15 cellular contexts compared by ENCODE assay signal in the genomic region with DNA sequence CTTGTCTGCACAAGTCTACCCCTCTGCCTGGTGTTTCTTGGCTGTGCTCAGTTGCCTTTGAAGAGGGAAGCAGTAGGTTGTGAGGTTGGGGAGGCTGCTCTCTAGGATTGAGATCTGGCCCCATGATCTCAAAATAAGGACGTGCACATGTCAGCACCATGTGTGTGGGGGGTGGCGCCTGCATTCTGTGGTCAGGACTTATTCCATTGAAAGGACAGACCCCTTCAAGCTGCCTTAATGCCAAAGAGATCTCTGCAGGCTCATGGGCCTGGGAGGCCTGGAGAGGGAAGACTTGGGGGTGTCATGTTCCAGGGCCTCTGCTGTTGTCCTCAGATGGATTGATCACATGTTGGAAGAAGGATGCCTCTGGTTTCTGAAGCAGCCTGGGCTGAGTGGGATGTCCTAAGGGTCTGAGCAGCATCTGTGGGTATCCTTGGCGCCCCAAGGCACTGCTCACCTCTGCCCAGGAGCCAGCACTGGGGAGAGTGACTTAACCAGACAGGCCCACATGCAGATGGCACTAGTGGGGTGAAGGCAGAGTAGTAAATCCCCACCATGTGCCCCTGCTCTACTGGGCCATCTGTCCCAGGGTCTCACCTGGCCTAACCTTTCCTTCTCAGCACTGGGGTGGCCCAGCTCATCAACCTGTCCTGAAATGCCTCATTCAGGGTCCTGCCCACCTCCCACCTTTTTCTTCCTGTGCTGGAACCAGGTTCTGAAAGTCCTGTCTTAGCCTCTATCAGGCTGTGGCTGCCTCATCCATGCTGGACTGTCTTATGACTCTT.
DNase-seq lines count a peak whose midpoint lies in the region; ATAC-seq, FAIRE-seq and TF ChIP-seq lines count a peak whose summit lies in the region.
"Had no signal": no experiment of that assay in that cellular context is flagged by ENCODE, and none has a peak within 500 bp of the region (broad histone marks: within the 10 kb centered on the region; RNA-seq: fewer than 3 reads in every experiment).

No MANE protein-coding gene starts in this region.

- H4K91ac ChIP-seq in H9 (ENCODE audit: insufficient read length, low read depth, low read length), result no peak overlapping the region

- FAIRE-seq in kidney (lab: Jason Lieb, UNC), result no peak
- FAIRE-seq: GM12892, K562 had no signal

- H3K4me3 ChIP-seq in BLaER1 (no peak overlapping the region), kidney (ENCODE audit: low read length in 2 of 2) (no peak overlapping the region), stomach (no peak overlapping the region)
- H3K4me3 ChIP-seq: K562 had no signal

- H3K23ac ChIP-seq in H9 (ENCODE audit: insufficient read length, low read depth, low read length), result no peak overlapping the region

- no peaks in the 10 kb centered on the region; a peak in 2 of 7 replicates for H3K36me3 Mint-ChIP-seq in H9 (ENCODE audit: insufficient read depth in 1 of 3, low read depth in 3 of 3)

- no peak overlapping the region for H3K14ac ChIP-seq in H9 (ENCODE audit: insufficient read depth, low read length)

- no peaks in the 10 kb centered on the region for H3K23me2 ChIP-seq in H9 (ENCODE audit: insufficient read length, low read depth, low read length, poor library complexity, severe bottlenecking)

- H3K4me3 Mint-ChIP-seq in H9, result no peak overlapping the region

- no peak overlapping the region for H3T11ph ChIP-seq in H9 (ENCODE audit: low read length)

- H4K8ac ChIP-seq in H9 (replicated peaks; ENCODE audit: insufficient read length, low read depth, low read length), result no peak overlapping the region

- no peak for ATAC-seq in omental fat pad (ENCODE audit: low FRiP score)
- ATAC-seq: K562 had no signal

- intact Hi-C loops in kidney (cut with DNase I), result no loop called here
- intact Hi-C loops in stomach (cut with DNase I; ENCODE audit: low total_unique reads), result no loop called here

- H4K5ac ChIP-seq in H9 (ENCODE audit: insufficient read length, low read depth, low read length), result no peak overlapping the region

- TF ChIP-seq CTCF in H9 (conservative IDR thresholded peaks at IDR 0.05) (no peak), kidney (IDR thresholded peaks at IDR 0.05; ENCODE audit: borderline replicate concordance, extremely low read depth, insufficient read depth) (no peak), stomach (IDR thresholded peaks at IDR 0.05) (no peak), omental fat pad (IDR thresholded peaks at IDR 0.05) (no peak)

- H3K4me1 ChIP-seq in BLaER1 (peaks cover 77% of the 10 kb centered on the region), H9 (ENCODE audit: insufficient read depth, low read length) (no peaks in the 10 kb centered on the region; the same call in 1 of the 2 replicates), kidney (ENCODE audit: control insufficient read depth in 1 of 2, insufficient read depth in 1 of 2, low read depth in 1 of 2, low read length in 2 of 2) (no peaks in the 10 kb centered on the region), stomach (peaks cover 0 to 8% (median 6%) of the 10 kb centered on the region in 4 donors)

- no peak overlapping the region for H3K4ac ChIP-seq in H9 (ENCODE audit: low read depth, low read length)

- H3K4me1 Mint-ChIP-seq in H9, result 0 out of 4 replicates have a peak, but pooled peaks cover 0 to 6% of the 10 kb centered on the region in 2 experiments

- H3K79me1 ChIP-seq in H9 (ENCODE audit: insufficient read depth, low read depth, low read length, poor library complexity, severe bottlenecking), result no peaks in the 10 kb centered on the region

- no peak for TF ChIP-seq EP300 in stomach (IDR thresholded peaks at IDR 0.05)

- H2AFZ ChIP-seq in H9 (ENCODE audit: low read length), result no peak overlapping the region

- H2AK5ac ChIP-seq in H9 (ENCODE audit: insufficient read length, low read length), result no peak overlapping the region

- no peak overlapping the region for H3K18ac ChIP-seq in H9 (ENCODE audit: insufficient read length, low read depth, low read length)

- no peak overlapping the region for H2BK15ac ChIP-seq in H9 (ENCODE audit: low read depth, low read length)

- no peaks in the 10 kb centered on the region for H3K79me2 ChIP-seq in H9 (ENCODE audit: insufficient read depth, low read length)

- no peak overlapping the region for H2BK5ac ChIP-seq in H9 (ENCODE audit: insufficient read length, low read length)

- H3K27ac ChIP-seq in BLaER1 (no peak overlapping the region), H9 (ENCODE audit: insufficient read length, low read depth, low read length) (no peak overlapping the region), kidney (ENCODE audit: low read depth in 2 of 2, low read length in 2 of 2) (no peak overlapping the region), stomach (no peak overlapping the region)

- no peak for TF ChIP-seq POLR2A in stomach (IDR thresholded peaks at IDR 0.05)

- no peak overlapping the region for H3K9ac ChIP-seq in BLaER1
- no peak overlapping the region for H3K9ac ChIP-seq in H9 (ENCODE audit: extremely low read depth, insufficient read length, low read length)
- no peak overlapping the region for H3K9ac ChIP-seq in kidney (ENCODE audit: low read length in 2 of 2)

- H3K27ac Mint-ChIP-seq in H9, result no peak overlapping the region

- H3K9me3 ChIP-seq in BLaER1 (peaks cover 13% of the 10 kb centered on the region), H9 (ENCODE audit: control insufficient read depth, low read depth, low read length) (no peaks in the 10 kb centered on the region), kidney (ENCODE audit: control insufficient read depth in 1 of 2, low read length in 2 of 2) (peaks cover 0 to 2% of the 10 kb centered on the region in 2 donors), stomach (no peaks in the 10 kb centered on the region)

- H2BK12ac ChIP-seq in H9 (ENCODE audit: insufficient read length, low read depth, low read length), result no peak overlapping the region

- H2BK120ac ChIP-seq in H9 (ENCODE audit: low read depth, low read length, poor library complexity, severe bottlenecking), result no peak overlapping the region

- no peak overlapping the region for H2BK20ac ChIP-seq in H9 (ENCODE audit: low read depth, low read length, poor library complexity, severe bottlenecking)

- H4K20me1 ChIP-seq in BLaER1, result peaks cover 4% of the 10 kb centered on the region; the same call in 1 of the 2 replicates
- no peaks in the 10 kb centered on the region for H4K20me1 ChIP-seq in H9 (ENCODE audit: control insufficient read depth, insufficient read depth, insufficient read length)

- peaks cover 4 to 11% of the 10 kb centered on the region in 2 experiments; a peak in 3 of 5 replicates for H3K9me3 Mint-ChIP-seq in H9

- no peaks in the 10 kb centered on the region for H3K27me3 ChIP-seq in BLaER1
- no peaks in the 10 kb centered on the region for H3K27me3 ChIP-seq in H9 (ENCODE audit: insufficient read depth, low read length)
- H3K27me3 ChIP-seq in stomach, result no peaks in the 10 kb centered on the region

- DNase-seq in H9 (peak; percentile 17), kidney (peak; percentile 43), stomach (peak; percentile 20), NCI-H1436 (lab: John Stamatoyannopoulos, UW) (no peak), omental fat pad (ENCODE audit: low spot score) (no peak), medulla oblongata (ENCODE audit: extremely low spot score) (no peak)
- DNase-seq: COR-L47, GOT3, NCI-H1417 treated with DMSO at 0.1 percent for 48 hours, NCI-H2081, NCI-H510A treated with DMSO at 0.1 percent for 48 hours, SHP77 had no signal

- peaks cover 5% of the 10 kb centered on the region for H3K27me3 Mint-ChIP-seq in H9 (ENCODE audit: low read depth)

- H3K56ac ChIP-seq in H9 (ENCODE audit: insufficient read length, low read depth, low read length), result no peak overlapping the region

- H3K4me2 ChIP-seq in BLaER1 (peak overlapping the region; percentile 43), H9 (ENCODE audit: insufficient read depth, insufficient read length, low read length) (no peak overlapping the region)

- WGBS in H9 (ENCODE audit: extremely low coverage, insufficient read length, low lambda C conversion rate), result no CpG with 5 or more reads among the region's 3 CpGs
- WGBS in stomach, 5 donors, result 76 to 100% (median 89%) methylated on average over 1 to 3 of the region's 3 CpGs

- H3K36me3 ChIP-seq in BLaER1 (peaks cover 13% of the 10 kb centered on the region; the same call in 1 of the 2 replicates), kidney (ENCODE audit: control insufficient read depth in 1 of 2, insufficient read depth in 2 of 2, low read length in 2 of 2) (no peaks in the 10 kb centered on the region), stomach (peaks cover 0 to 27% (median 0%) of the 10 kb centered on the region in 4 donors)

Comparison
In these comparisons a context has a peak if more than half of its experiments do, and no peak if none do; other contexts are left out.
1. DNase-seq: peak in H9 (single experiment), kidney (single experiment) and stomach (single experiment); none in NCI-H1436 (single experiment), omental fat pad (single experiment) and medulla oblongata (single experiment).